ENCODE assay signal across 22 cellular contexts in the genomic region with DNA sequence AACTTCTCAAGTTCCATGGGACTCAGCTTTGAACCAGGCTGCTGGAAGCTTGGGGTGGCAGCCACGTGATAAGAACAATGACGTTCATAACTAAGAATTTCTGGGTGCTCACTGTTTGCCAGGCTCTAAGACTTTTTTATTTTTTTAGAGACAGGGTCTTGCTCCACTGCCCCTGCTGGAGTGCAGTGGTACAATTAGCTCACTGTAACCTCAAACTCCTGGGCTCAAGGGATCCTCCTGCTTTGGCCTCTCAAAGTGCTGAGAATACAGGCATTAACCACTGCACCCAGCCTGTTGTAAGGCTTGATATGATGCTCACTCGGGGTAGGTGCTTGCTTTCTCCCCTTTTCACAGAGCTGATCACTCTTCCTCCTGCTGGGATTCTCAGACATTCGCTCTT.
"Had no signal": no experiment of that assay in that cellular context is flagged by ENCODE, and none has a peak within 500 bp of the region (broad histone marks: within the 10 kb centered on the region; RNA-seq: fewer than 3 reads in every experiment).

No MANE protein-coding gene starts in this region.

- H3K9me3 ChIP-seq: body of pancreas, colonic mucosa, sigmoid colon, stomach, testis had no signal

- H3K36me3 ChIP-seq: colonic mucosa, sigmoid colon had no signal

- ATAC-seq: activated T-helper 17 cell treated with anti-CD3 and anti-CD28 coated beads, Interleukin-2, amount 50 U/mL, for 72 hours; body of pancreas; left lobe of liver; stimulated activated effector memory CD8-positive, alpha-beta T cell treated with anti-CD3 and anti-CD28 coated beads, Interleukin-12 subunit alpha, Interleukin-12 subunit beta, amount 100 ng/mL, for 72 hours had no signal

- H3K27ac Mint-ChIP-seq: activated B cell treated with CpG ODN at 0.5 μM for 24 hours; activated CD4-positive, alpha-beta memory T cell treated with anti-CD3 and anti-CD28 coated beads, Interleukin-2, amount 10 ng/mL, durations not matched to agents 7 days and 5 days; activated T-helper 17 cell treated with anti-CD3 and anti-CD28 coated beads, Interleukin-2, amount 50 U/mL, for 72 hours; mesothelial cell of epicardium; nephron; stimulated activated effector memory CD8-positive, alpha-beta T cell treated with anti-CD3 and anti-CD28 coated beads, Interleukin-12 subunit alpha, Interleukin-12 subunit beta, amount 100 ng/mL, for 72 hours had no signal

- FAIRE-seq: frontal cortex, keratinocyte had no signal

- H3K4me1 ChIP-seq: body of pancreas, colonic mucosa, sigmoid colon, stomach, testis had no signal

- H3K9me3 Mint-ChIP-seq: activated B cell treated with CpG ODN at 0.5 μM for 24 hours; activated CD4-positive, alpha-beta memory T cell treated with anti-CD3 and anti-CD28 coated beads, Interleukin-2, amount 10 ng/mL, durations not matched to agents 7 days and 5 days; activated T-helper 17 cell treated with anti-CD3 and anti-CD28 coated beads, Interleukin-2, amount 50 U/mL, for 72 hours; mesothelial cell of epicardium; nephron; stimulated activated effector memory CD8-positive, alpha-beta T cell treated with anti-CD3 and anti-CD28 coated beads, Interleukin-12 subunit alpha, Interleukin-12 subunit beta, amount 100 ng/mL, for 72 hours had no signal

- H3K36me3 Mint-ChIP-seq: stimulated activated effector memory CD8-positive, alpha-beta T cell treated with anti-CD3 and anti-CD28 coated beads, Interleukin-12 subunit alpha, Interleukin-12 subunit beta, amount 100 ng/mL, for 72 hours had no signal

- H3K27me3 ChIP-seq: body of pancreas, colonic mucosa, stomach, testis had no signal

- H3K27ac ChIP-seq: body of pancreas, colonic mucosa, sigmoid colon, stomach, testis had no signal

- H3K4me3 Mint-ChIP-seq: activated B cell treated with CpG ODN at 0.5 μM for 24 hours; activated CD4-positive, alpha-beta memory T cell treated with anti-CD3 and anti-CD28 coated beads, Interleukin-2, amount 10 ng/mL, durations not matched to agents 7 days and 5 days; activated T-helper 17 cell treated with anti-CD3 and anti-CD28 coated beads, Interleukin-2, amount 50 U/mL, for 72 hours; mesothelial cell of epicardium; nephron; stimulated activated effector memory CD8-positive, alpha-beta T cell treated with anti-CD3 and anti-CD28 coated beads, Interleukin-12 subunit alpha, Interleukin-12 subunit beta, amount 100 ng/mL, for 72 hours had no signal

- H3K4me3 ChIP-seq: body of pancreas, colonic mucosa, lung, sigmoid colon, stomach, testis had no signal

- DNase-seq: activated B cell treated with CpG ODN at 0.5 μM for 24 hours; activated CD4-positive, alpha-beta memory T cell treated with anti-CD3 and anti-CD28 coated beads, Interleukin-2, amount 10 ng/mL, durations not matched to agents 7 days and 5 days; activated CD4-positive, alpha-beta T cell treated with anti-CD3 and anti-CD28 coated beads for 4 hours; activated naive CD4-positive, alpha-beta T cell treated with Interleukin-2 at 50 U/mL for 16 hours; activated T-cell treated with anti-CD3 and anti-CD28 coated beads, Interleukin-2, amount 50 U/mL, for 1 hour; body of pancreas; caudate nucleus; colonic mucosa; erythroblast; nucleus accumbens; sigmoid colon; stimulated activated CD4-positive, alpha-beta T cell treated with anti-CD3 and anti-CD28 coated beads, Interleukin-4, amount 100 ng/mL, for 24 hours; stomach; testis had no signal

- H3K4me1 Mint-ChIP-seq: activated B cell treated with CpG ODN at 0.5 μM for 24 hours; activated T-helper 17 cell treated with anti-CD3 and anti-CD28 coated beads, Interleukin-2, amount 50 U/mL, for 72 hours; nephron; stimulated activated effector memory CD8-positive, alpha-beta T cell treated with anti-CD3 and anti-CD28 coated beads, Interleukin-12 subunit alpha, Interleukin-12 subunit beta, amount 100 ng/mL, for 72 hours had no signal
